Comparison of ENCODE assay signal across 1 cellular context in genomic region chr1:75129660-75130311, GRCh38.
TF ChIP-seq lines count a peak whose summit lies in the region.

No MANE protein-coding gene starts in this region.

TF ChIP-seq in H1, 55 proteins besides CTCF, POLR2A, EP300 and RAD21:
- TF ChIP-seq E2F6 (IDR thresholded peaks at IDR 0.05) = 0 out of 2 replicates have a peak, but pooled peaks have one; percentile 12
- TF ChIP-seq RNF2 (IDR thresholded peaks at IDR 0.05; ENCODE audit: borderline replicate concordance, low read depth, low read length, missing control alignments, poor library complexity, severe bottlenecking) = peak; percentile 45
- 0 out of 2 replicates have a peak, but pooled peaks have one; percentile 21 for TF ChIP-seq RBBP5 (IDR thresholded peaks at IDR 0.05; ENCODE audit: borderline replicate concordance, low read depth, low read length)
- no peak for TF ChIP-seq CHD2 (IDR thresholded peaks at IDR 0.05; ENCODE audit: low read length)
- TF ChIP-seq SIRT6 (IDR thresholded peaks at IDR 0.05; ENCODE audit: low read length) = no peak
- TF ChIP-seq CEBPB (IDR thresholded peaks at IDR 0.05; ENCODE audit: low read depth, low read length) = no peak
